In genomic region chr4:78656968-78657445, GRCh38 we compare ENCODE assay signal across 8 cellular contexts.
DNase-seq lines count a peak whose midpoint lies in the region; ATAC-seq, FAIRE-seq and TF ChIP-seq lines count a peak whose summit lies in the region.

No MANE protein-coding gene starts in this region.

- no peaks in the 10 kb centered on the region for H3K36me3 Mint-ChIP-seq in activated CD4-positive, alpha-beta memory T cell treated with anti-CD3 and anti-CD28 coated beads, Interleukin-2, amount 10 ng/mL, durations not matched to agents 7 days and 5 days (ENCODE audit: low read depth)

- H3K27me3 ChIP-seq in PC-3 (ENCODE audit: low read length) (no peaks in the 10 kb centered on the region), HAP-1 (ENCODE audit: low read depth) (no peaks in the 10 kb centered on the region)

- BruUV-seq in PC-3 (replicated peaks; lab: Mats Ljungman, UMichigan) = no TSS peak

- intact Hi-C loops in mucosa of descending colon (cut with DNase I, micrococcal nuclease) = no loop called here
- intact Hi-C loops in PC-3 (cut with micrococcal nuclease) = no loop called here

- ATAC-seq in HG03378 (IDR thresholded peaks at IDR 0.05; ENCODE audit: unreplicated experiment) (peak; percentile 29), mucosa of descending colon (peak; percentile 34), PC-3 (no peak)

- H4K20me1 ChIP-seq in PC-3 (ENCODE audit: low read length) = no peaks in the 10 kb centered on the region

- no peaks in the 10 kb centered on the region for H3K36me3 ChIP-seq in mucosa of descending colon (ENCODE audit: low read depth)
- no peaks in the 10 kb centered on the region for H3K36me3 ChIP-seq in PC-3 (ENCODE audit: low read depth, low read length)
- no peaks in the 10 kb centered on the region for H3K36me3 ChIP-seq in HAP-1 (replicated peaks)

- FAIRE-seq in RCC 7860 (lab: Jason Lieb, UNC) = no peak

- H3K4me1 ChIP-seq in mucosa of descending colon (ENCODE audit: low read depth) (peaks cover 4% of the 10 kb centered on the region), PC-3 (ENCODE audit: insufficient read depth, low read length) (peaks cover 38% of the 10 kb centered on the region), HAP-1 (no peaks in the 10 kb centered on the region)

- peaks cover 4% of the 10 kb centered on the region for H3K27me3 Mint-ChIP-seq in activated CD4-positive, alpha-beta memory T cell treated with anti-CD3 and anti-CD28 coated beads, Interleukin-2, amount 10 ng/mL, durations not matched to agents 7 days and 5 days

- DNase-seq in GM12865 (ENCODE audit: low read depth) (peak; percentile 59), mucosa of descending colon (no peak), RCC 7860 (ENCODE audit: low spot score) (no peak), PC-3 (no peak), NK-92 (lab: John Stamatoyannopoulos, UW; ENCODE audit: unreplicated experiment) (no peak), HAP-1 (ENCODE audit: low spot score in 2 of 2) (no peak)
- peak; percentile 24 for DNase-seq in activated CD4-positive, alpha-beta memory T cell treated with anti-CD3 and anti-CD28 coated beads, Interleukin-2, amount 10 ng/mL, durations not matched to agents 7 days and 5 days

- H2AFZ ChIP-seq in PC-3 (ENCODE audit: low read length) = no peak overlapping the region

- H3K4me2 ChIP-seq in PC-3 (ENCODE audit: low read length) = no peak overlapping the region

- peaks cover 42% of the 10 kb centered on the region for H3K4me1 Mint-ChIP-seq in activated CD4-positive, alpha-beta memory T cell treated with anti-CD3 and anti-CD28 coated beads, Interleukin-2, amount 10 ng/mL, durations not matched to agents 7 days and 5 days

- H3K9me2 ChIP-seq in PC-3 (replicated peaks; ENCODE audit: low read length) = no peaks in the 10 kb centered on the region

- peak overlapping the region; percentile 53 for H3K4me3 Mint-ChIP-seq in activated CD4-positive, alpha-beta memory T cell treated with anti-CD3 and anti-CD28 coated beads, Interleukin-2, amount 10 ng/mL, durations not matched to agents 7 days and 5 days

- no peaks in the 10 kb centered on the region for H3K79me2 ChIP-seq in PC-3 (ENCODE audit: low read length)

- H3K9ac ChIP-seq in PC-3 (ENCODE audit: low read length) = no peak overlapping the region

- POLR2A ChIA-PET in activated CD4-positive, alpha-beta memory T cell treated with anti-CD3 and anti-CD28 coated beads, Interleukin-2, amount 10 ng/mL, durations not matched to agents 7 days and 5 days (lab: Charles Lee) = interaction anchor here (1.0 kb wide), 1 partner anchor 11 kb away, joined by 3 read pairs; no protein-coding TSS in a partner anchor
- POLR2A ChIA-PET in PC-3 (lab: Charles Lee; ENCODE audit: unreplicated experiment) = no interaction called here

- in situ Hi-C loops in HAP-1 (cut with MboI; ENCODE audit: low sequenced_read_pairs) = no loop called here

- H3K9me3 ChIP-seq in mucosa of descending colon (no peaks in the 10 kb centered on the region), PC-3 (ENCODE audit: low read length) (no peaks in the 10 kb centered on the region), HAP-1 (no peaks in the 10 kb centered on the region)

- TF ChIP-seq CTCF in GM12865 (IDR thresholded peaks at IDR 0.05; ENCODE audit: insufficient read depth, low read depth, low read length, missing control alignments) (no peak), mucosa of descending colon (IDR thresholded peaks at IDR 0.05) (no peak), PC-3 (conservative IDR thresholded peaks at IDR 0.05; ENCODE audit: low read depth, low read length) (no peak)

- H3K4me3 ChIP-seq in GM12865 (ENCODE audit: low read depth, low read length) (no peak overlapping the region), mucosa of descending colon (no peak overlapping the region), PC-3 (ENCODE audit: low read length) (no peak overlapping the region), HAP-1 (no peak overlapping the region)

- CTCF ChIA-PET in activated CD4-positive, alpha-beta memory T cell treated with anti-CD3 and anti-CD28 coated beads, Interleukin-2, amount 10 ng/mL, durations not matched to agents 7 days and 5 days (lab: Charles Lee) = interaction anchor here (3.4 kb wide), 1 partner anchor 12 kb away, joined by 19 read pairs; no protein-coding TSS in a partner anchor
- CTCF ChIA-PET in PC-3 (lab: Charles Lee) = no interaction called here

- peak overlapping the region; percentile 78 for H3K27ac Mint-ChIP-seq in activated CD4-positive, alpha-beta memory T cell treated with anti-CD3 and anti-CD28 coated beads, Interleukin-2, amount 10 ng/mL, durations not matched to agents 7 days and 5 days

- H3F3A ChIP-seq in PC-3 (ENCODE audit: low read length, unreplicated experiment) = no peaks in the 10 kb centered on the region

- no peak overlapping the region for H3K27ac ChIP-seq in PC-3 (ENCODE audit: low read length)

- H3K9me3 Mint-ChIP-seq in activated CD4-positive, alpha-beta memory T cell treated with anti-CD3 and anti-CD28 coated beads, Interleukin-2, amount 10 ng/mL, durations not matched to agents 7 days and 5 days = no peaks in the 10 kb centered on the region

Comparison
In these comparisons a context has a peak if more than half of its experiments do, and no peak if none do; other contexts are left out.
1. DNase-seq: peak in GM12865 (single experiment) and activated CD4-positive, alpha-beta memory T cell treated with anti-CD3 and anti-CD28 coated beads, Interleukin-2, amount 10 ng/mL, durations not matched to agents 7 days and 5 days (single experiment); none in mucosa of descending colon (0 of 3), RCC 7860 (single experiment), PC-3 (single experiment), NK-92 (single experiment) and HAP-1 (0 of 2).